Comparison of ENCODE assay signal across 1 cellular context in the genomic region with DNA sequence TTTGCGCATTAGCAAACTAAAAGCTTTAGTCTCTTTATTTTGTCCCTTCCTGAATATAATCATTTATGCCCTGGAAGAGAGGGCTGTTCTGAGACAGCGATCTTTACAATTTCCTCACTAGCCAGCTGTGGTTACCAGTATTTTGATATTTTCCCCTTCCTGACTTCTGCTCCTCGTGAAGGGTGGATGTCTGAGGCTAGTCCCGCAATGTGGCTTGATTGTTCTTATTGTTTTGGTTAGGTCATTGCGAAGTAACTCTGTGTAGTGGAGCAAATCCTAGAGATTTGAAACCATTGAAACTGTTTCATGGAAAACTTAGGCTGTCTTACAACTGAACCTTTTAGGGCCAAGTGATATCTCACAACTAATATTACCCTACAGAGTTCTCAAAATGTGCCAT.
TF ChIP-seq lines count a peak whose summit lies in the region.

No MANE protein-coding gene starts in this region.

TF ChIP-seq in GM23338, 12 proteins besides CTCF, POLR2A, EP300 and RAD21 (continued from another document):
- TF ChIP-seq, protein P1, sequence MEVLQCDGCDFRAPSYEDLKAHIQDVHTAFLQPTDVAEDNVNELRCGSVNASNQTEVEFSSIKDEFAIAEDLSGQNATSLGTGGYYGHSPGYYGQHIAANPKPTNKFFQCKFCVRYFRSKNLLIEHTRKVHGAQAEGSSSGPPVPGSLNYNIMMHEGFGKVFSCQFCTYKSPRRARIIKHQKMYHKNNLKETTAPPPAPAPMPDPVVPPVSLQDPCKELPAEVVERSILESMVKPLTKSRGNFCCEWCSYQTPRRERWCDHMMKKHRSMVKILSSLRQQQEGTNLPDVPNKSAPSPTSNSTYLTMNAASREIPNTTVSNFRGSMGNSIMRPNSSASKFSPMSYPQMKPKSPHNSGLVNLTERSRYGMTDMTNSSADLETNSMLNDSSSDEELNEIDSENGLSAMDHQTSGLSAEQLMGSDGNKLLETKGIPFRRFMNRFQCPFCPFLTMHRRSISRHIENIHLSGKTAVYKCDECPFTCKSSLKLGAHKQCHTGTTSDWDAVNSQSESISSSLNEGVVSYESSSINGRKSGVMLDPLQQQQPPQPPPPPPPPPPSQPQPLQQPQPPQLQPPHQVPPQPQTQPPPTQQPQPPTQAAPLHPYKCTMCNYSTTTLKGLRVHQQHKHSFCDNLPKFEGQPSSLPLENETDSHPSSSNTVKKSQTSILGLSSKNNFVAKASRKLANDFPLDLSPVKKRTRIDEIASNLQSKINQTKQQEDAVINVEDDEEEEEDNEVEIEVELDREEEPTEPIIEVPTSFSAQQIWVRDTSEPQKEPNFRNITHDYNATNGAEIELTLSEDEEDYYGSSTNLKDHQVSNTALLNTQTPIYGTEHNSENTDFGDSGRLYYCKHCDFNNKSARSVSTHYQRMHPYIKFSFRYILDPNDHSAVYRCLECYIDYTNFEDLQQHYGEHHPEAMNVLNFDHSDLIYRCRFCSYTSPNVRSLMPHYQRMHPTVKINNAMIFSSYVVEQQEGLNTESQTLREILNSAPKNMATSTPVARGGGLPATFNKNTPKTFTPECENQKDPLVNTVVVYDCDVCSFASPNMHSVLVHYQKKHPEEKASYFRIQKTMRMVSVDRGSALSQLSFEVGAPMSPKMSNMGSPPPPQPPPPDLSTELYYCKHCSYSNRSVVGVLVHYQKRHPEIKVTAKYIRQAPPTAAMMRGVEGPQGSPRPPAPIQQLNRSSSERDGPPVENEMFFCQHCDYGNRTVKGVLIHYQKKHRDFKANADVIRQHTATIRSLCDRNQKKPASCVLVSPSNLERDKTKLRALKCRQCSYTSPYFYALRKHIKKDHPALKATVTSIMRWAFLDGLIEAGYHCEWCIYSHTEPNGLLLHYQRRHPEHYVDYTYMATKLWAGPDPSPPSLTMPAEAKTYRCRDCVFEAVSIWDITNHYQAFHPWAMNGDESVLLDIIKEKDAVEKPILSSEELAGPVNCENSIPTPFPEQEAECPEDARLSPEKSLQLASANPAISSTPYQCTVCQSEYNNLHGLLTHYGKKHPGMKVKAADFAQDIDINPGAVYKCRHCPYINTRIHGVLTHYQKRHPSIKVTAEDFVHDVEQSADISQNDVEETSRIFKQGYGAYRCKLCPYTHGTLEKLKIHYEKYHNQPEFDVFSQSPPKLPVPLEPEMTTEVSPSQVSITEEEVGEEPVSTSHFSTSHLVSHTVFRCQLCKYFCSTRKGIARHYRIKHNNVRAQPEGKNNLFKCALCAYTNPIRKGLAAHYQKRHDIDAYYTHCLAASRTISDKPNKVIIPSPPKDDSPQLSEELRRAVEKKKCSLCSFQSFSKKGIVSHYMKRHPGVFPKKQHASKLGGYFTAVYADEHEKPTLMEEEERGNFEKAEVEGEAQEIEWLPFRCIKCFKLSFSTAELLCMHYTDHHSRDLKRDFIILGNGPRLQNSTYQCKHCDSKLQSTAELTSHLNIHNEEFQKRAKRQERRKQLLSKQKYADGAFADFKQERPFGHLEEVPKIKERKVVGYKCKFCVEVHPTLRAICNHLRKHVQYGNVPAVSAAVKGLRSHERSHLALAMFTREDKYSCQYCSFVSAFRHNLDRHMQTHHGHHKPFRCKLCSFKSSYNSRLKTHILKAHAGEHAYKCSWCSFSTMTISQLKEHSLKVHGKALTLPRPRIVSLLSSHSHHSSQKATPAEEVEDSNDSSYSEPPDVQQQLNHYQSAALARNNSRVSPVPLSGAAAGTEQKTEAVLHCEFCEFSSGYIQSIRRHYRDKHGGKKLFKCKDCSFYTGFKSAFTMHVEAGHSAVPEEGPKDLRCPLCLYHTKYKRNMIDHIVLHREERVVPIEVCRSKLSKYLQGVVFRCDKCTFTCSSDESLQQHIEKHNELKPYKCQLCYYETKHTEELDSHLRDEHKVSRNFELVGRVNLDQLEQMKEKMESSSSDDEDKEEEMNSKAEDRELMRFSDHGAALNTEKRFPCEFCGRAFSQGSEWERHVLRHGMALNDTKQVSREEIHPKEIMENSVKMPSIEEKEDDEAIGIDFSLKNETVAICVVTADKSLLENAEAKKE (CRISPR knock-in tag; IDR thresholded peaks at IDR 0.05): no peak
- no peak for TF ChIP-seq NANOG (IDR thresholded peaks at IDR 0.05; ENCODE audit: borderline replicate concordance)
- no peak for TF ChIP-seq ZNF114 (CRISPR knock-in tag; IDR thresholded peaks at IDR 0.05)
- TF ChIP-seq POLR2AphosphoS5 (IDR thresholded peaks at IDR 0.05; ENCODE audit: low read depth): no peak
- TF ChIP-seq, protein P2, sequence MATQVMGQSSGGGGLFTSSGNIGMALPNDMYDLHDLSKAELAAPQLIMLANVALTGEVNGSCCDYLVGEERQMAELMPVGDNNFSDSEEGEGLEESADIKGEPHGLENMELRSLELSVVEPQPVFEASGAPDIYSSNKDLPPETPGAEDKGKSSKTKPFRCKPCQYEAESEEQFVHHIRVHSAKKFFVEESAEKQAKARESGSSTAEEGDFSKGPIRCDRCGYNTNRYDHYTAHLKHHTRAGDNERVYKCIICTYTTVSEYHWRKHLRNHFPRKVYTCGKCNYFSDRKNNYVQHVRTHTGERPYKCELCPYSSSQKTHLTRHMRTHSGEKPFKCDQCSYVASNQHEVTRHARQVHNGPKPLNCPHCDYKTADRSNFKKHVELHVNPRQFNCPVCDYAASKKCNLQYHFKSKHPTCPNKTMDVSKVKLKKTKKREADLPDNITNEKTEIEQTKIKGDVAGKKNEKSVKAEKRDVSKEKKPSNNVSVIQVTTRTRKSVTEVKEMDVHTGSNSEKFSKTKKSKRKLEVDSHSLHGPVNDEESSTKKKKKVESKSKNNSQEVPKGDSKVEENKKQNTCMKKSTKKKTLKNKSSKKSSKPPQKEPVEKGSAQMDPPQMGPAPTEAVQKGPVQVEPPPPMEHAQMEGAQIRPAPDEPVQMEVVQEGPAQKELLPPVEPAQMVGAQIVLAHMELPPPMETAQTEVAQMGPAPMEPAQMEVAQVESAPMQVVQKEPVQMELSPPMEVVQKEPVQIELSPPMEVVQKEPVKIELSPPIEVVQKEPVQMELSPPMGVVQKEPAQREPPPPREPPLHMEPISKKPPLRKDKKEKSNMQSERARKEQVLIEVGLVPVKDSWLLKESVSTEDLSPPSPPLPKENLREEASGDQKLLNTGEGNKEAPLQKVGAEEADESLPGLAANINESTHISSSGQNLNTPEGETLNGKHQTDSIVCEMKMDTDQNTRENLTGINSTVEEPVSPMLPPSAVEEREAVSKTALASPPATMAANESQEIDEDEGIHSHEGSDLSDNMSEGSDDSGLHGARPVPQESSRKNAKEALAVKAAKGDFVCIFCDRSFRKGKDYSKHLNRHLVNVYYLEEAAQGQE (IDR thresholded peaks at IDR 0.05; ENCODE audit: unreplicated experiment): no peak
- no peak for TF ChIP-seq EZH2phosphoT487 (IDR thresholded peaks at IDR 0.05; ENCODE audit: unreplicated experiment)
- no peak for TF ChIP-seq JUNB (IDR thresholded peaks at IDR 0.05; ENCODE audit: unreplicated experiment)
- TF ChIP-seq, protein P3, sequence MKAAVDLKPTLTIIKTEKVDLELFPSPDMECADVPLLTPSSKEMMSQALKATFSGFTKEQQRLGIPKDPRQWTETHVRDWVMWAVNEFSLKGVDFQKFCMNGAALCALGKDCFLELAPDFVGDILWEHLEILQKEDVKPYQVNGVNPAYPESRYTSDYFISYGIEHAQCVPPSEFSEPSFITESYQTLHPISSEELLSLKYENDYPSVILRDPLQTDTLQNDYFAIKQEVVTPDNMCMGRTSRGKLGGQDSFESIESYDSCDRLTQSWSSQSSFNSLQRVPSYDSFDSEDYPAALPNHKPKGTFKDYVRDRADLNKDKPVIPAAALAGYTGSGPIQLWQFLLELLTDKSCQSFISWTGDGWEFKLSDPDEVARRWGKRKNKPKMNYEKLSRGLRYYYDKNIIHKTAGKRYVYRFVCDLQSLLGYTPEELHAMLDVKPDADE (IDR thresholded peaks at IDR 0.05): no peak
- no peak for TF ChIP-seq ZNF331 (CRISPR knock-in tag; IDR thresholded peaks at IDR 0.05; ENCODE audit: low read depth)
- TF ChIP-seq EZH2 (IDR thresholded peaks at IDR 0.05; ENCODE audit: low read depth, unreplicated experiment): no peak
- TF ChIP-seq STAT1 (IDR thresholded peaks at IDR 0.05; ENCODE audit: unreplicated experiment): no peak
